ENCODE assay signal across 17 cellular contexts in the genomic region with DNA sequence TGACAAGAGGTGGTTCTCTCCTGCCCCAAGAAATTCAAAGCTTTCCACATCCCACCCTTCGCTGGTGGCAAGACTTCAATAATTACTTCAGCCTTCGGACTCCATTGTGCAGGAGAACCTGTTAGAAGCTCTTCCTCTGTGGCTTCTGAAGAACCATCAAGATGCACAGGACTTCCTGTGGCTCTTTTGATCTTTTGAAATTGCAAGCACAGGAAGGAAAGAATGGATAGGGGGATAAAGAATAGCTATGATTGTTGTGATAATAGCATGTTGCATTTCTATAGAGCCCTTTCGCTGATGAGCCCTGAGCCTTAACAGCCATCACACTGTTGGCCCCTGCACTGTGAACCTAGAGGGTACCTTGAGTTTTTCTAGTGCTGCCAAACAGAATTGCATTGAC. TPM values are rescaled to one million over a fixed set of nuclear protein-coding genes. Genes with fewer than 3 reads are reported as not detected.
A peak's percentile ranks its signal among the peaks of the same experiment; 100 is the strongest.
DNase-seq lines count a peak whose midpoint lies in the region; ATAC-seq and TF ChIP-seq lines count a peak whose summit lies in the region.
"Had no signal": no experiment of that assay in that cellular context is flagged by ENCODE, and none has a peak within 500 bp of the region (broad histone marks: within the 10 kb centered on the region; RNA-seq: fewer than 3 reads in every experiment).

No MANE protein-coding gene starts in this region.

- POLR2A ChIA-PET in naive thymus-derived CD8-positive, alpha-beta T cell (lab: Charles Lee): interaction anchor here (0.7 to 1.0 kb wide), 2 partner anchors 18 to 339 kb away, joined by 3 read pairs; no protein-coding TSS in a partner anchor

- H3K27ac Mint-ChIP-seq in activated naive CD4-positive, alpha-beta T cell treated with anti-CD3 and anti-CD28 coated beads, Interleukin-2, amount 10 ng/mL, durations not matched to agents 7 days and 5 days: peak overlapping the region; percentile 17
- no peak overlapping the region for H3K27ac Mint-ChIP-seq in activated naive CD4-positive, alpha-beta T cell treated with anti-CD3 and anti-CD28 coated beads for 36 hours
- H3K27ac Mint-ChIP-seq in activated T-helper 1 cell treated with anti-CD3 and anti-CD28 coated beads, Interleukin-12 subunit alpha, Interleukin-12 subunit beta, Interleukin-2, Interleukin-4 antibody, amounts not matched to agents 30 ng/mL and 10 ng/mL and 1 ng/mL, durations not matched to agents 14 hours and 24 hours and 36 hours: no peak overlapping the region
- H3K27ac Mint-ChIP-seq in naive thymus-derived CD8-positive, alpha-beta T cell: peak overlapping the region in 1 of 10 donors; percentile 38
- no peak overlapping the region for H3K27ac Mint-ChIP-seq in endothelial cell (ENCODE audit: unreplicated experiment)
- H3K27ac Mint-ChIP-seq: naive B cell had no signal

- TF ChIP-seq CTCF in endothelial cell (IDR thresholded peaks at IDR 0.05; ENCODE audit: unreplicated experiment): no peak

- H3K27me3 Mint-ChIP-seq in activated naive CD4-positive, alpha-beta T cell treated with anti-CD3 and anti-CD28 coated beads, Interleukin-2, amount 10 ng/mL, durations not matched to agents 7 days and 5 days: peaks cover 76% of the 10 kb centered on the region
- peaks cover 48% of the 10 kb centered on the region for H3K27me3 Mint-ChIP-seq in activated naive CD4-positive, alpha-beta T cell treated with anti-CD3 and anti-CD28 coated beads for 36 hours (ENCODE audit: low read depth)
- H3K27me3 Mint-ChIP-seq in activated T-helper 1 cell treated with anti-CD3 and anti-CD28 coated beads, Interleukin-12 subunit alpha, Interleukin-12 subunit beta, Interleukin-2, Interleukin-4 antibody, amounts not matched to agents 30 ng/mL and 10 ng/mL and 1 ng/mL, durations not matched to agents 14 hours and 24 hours and 36 hours (ENCODE audit: insufficient read depth): peaks cover 53% of the 10 kb centered on the region
- H3K27me3 Mint-ChIP-seq in naive thymus-derived CD8-positive, alpha-beta T cell: peaks cover 44 to 86% (median 66%) of the 10 kb centered on the region in 5 donors
- H3K27me3 Mint-ChIP-seq in endothelial cell (ENCODE audit: unreplicated experiment): peaks cover 14% of the 10 kb centered on the region

- intact Hi-C loops in activated naive CD4-positive, alpha-beta T cell treated with anti-CD3 and anti-CD28 coated beads for 36 hours (cut with micrococcal nuclease): loop anchor here (10.0 kb wide), 1 partner anchor 350 kb away; no protein-coding TSS in a partner anchor
- intact Hi-C loops in activated T-helper 1 cell treated with anti-CD3 and anti-CD28 coated beads, Interleukin-12 subunit alpha, Interleukin-12 subunit beta, Interleukin-2, Interleukin-4 antibody, amounts not matched to agents 30 ng/mL and 10 ng/mL and 1 ng/mL, durations not matched to agents 14 hours and 24 hours and 36 hours (cut with micrococcal nuclease): no loop called here

- H3K4me3 ChIP-seq in Jurkat, Clone E6-1 (ENCODE audit: low read length): peak overlapping the region; percentile 11
- H3K4me3 ChIP-seq: hepatocyte had no signal

- peak overlapping the region; percentile 55 for H3K4me3 Mint-ChIP-seq in activated naive CD4-positive, alpha-beta T cell treated with anti-CD3 and anti-CD28 coated beads, Interleukin-2, amount 10 ng/mL, durations not matched to agents 7 days and 5 days
- H3K4me3 Mint-ChIP-seq in activated naive CD4-positive, alpha-beta T cell treated with anti-CD3 and anti-CD28 coated beads for 36 hours: no peak overlapping the region
- peak overlapping the region; percentile 53 for H3K4me3 Mint-ChIP-seq in activated T-helper 1 cell treated with anti-CD3 and anti-CD28 coated beads, Interleukin-12 subunit alpha, Interleukin-12 subunit beta, Interleukin-2, Interleukin-4 antibody, amounts not matched to agents 30 ng/mL and 10 ng/mL and 1 ng/mL, durations not matched to agents 14 hours and 24 hours and 36 hours
- peak overlapping the region in 9 of 10 donors; percentile 16 to 88 (median 75) for H3K4me3 Mint-ChIP-seq in naive thymus-derived CD8-positive, alpha-beta T cell
- no peak overlapping the region for H3K4me3 Mint-ChIP-seq in endothelial cell (ENCODE audit: unreplicated experiment)
- H3K4me3 Mint-ChIP-seq: naive B cell had no signal

- H3K4me1 Mint-ChIP-seq in activated naive CD4-positive, alpha-beta T cell treated with anti-CD3 and anti-CD28 coated beads, Interleukin-2, amount 10 ng/mL, durations not matched to agents 7 days and 5 days: peaks cover 43% of the 10 kb centered on the region
- peaks cover 23% of the 10 kb centered on the region for H3K4me1 Mint-ChIP-seq in activated naive CD4-positive, alpha-beta T cell treated with anti-CD3 and anti-CD28 coated beads for 36 hours (ENCODE audit: low read depth)
- H3K4me1 Mint-ChIP-seq in activated T-helper 1 cell treated with anti-CD3 and anti-CD28 coated beads, Interleukin-12 subunit alpha, Interleukin-12 subunit beta, Interleukin-2, Interleukin-4 antibody, amounts not matched to agents 30 ng/mL and 10 ng/mL and 1 ng/mL, durations not matched to agents 14 hours and 24 hours and 36 hours (ENCODE audit: low read depth): peaks cover 29% of the 10 kb centered on the region
- peaks cover 27 to 44% (median 32%) of the 10 kb centered on the region in 4 donors for H3K4me1 Mint-ChIP-seq in naive thymus-derived CD8-positive, alpha-beta T cell
- H3K4me1 Mint-ChIP-seq in endothelial cell (ENCODE audit: unreplicated experiment): peaks cover 67% of the 10 kb centered on the region

- CTCF ChIA-PET in activated naive CD4-positive, alpha-beta T cell treated with anti-CD3 and anti-CD28 coated beads, Interleukin-2, amount 10 ng/mL, durations not matched to agents 7 days and 5 days (lab: Charles Lee): interaction anchor here (0.6 to 1.0 kb wide), 4 partner anchors 10 to 156 kb away, joined by 3 to 4 read pairs (median 3); no protein-coding TSS in a partner anchor
- CTCF ChIA-PET in activated naive CD4-positive, alpha-beta T cell treated with anti-CD3 and anti-CD28 coated beads for 36 hours (lab: Charles Lee): interaction anchor here (0.7 kb wide), 1 partner anchor 11 kb away, joined by 3 read pairs; no protein-coding TSS in a partner anchor

- DNase-seq in activated naive CD4-positive, alpha-beta T cell treated with anti-CD3 and anti-CD28 coated beads, Interleukin-2, amount 10 ng/mL, durations not matched to agents 7 days and 5 days: peak; percentile 27
- no peak for DNase-seq in activated naive CD4-positive, alpha-beta T cell treated with anti-CD3 and anti-CD28 coated beads for 36 hours
- peak; percentile 84 for DNase-seq in Jurkat, Clone E6-1 (ENCODE audit: low read depth, low spot score)
- no peak for DNase-seq in activated T-helper 1 cell treated with anti-CD3 and anti-CD28 coated beads, Interleukin-12 subunit alpha, Interleukin-12 subunit beta, Interleukin-2, Interleukin-4 antibody, amounts not matched to agents 30 ng/mL and 10 ng/mL and 1 ng/mL, durations not matched to agents 14 hours and 24 hours and 36 hours (ENCODE audit: low spot score)
- peak in 4 of 10 donors; percentile 8 to 50 (median 34) for DNase-seq in naive thymus-derived CD8-positive, alpha-beta T cell
- DNase-seq in endothelial cell (ENCODE audit: low spot score) (no peak), OCI-M1 (lab: John Stamatoyannopoulos, UW) (no peak)
- DNase-seq: ACHN; activated CD4-positive, alpha-beta T cell treated with anti-CD3 and anti-CD28 coated beads, Interleukin-2, amount 50 U/mL, for 1 hour; activated effector memory CD4-positive, alpha-beta T cell treated with Interleukin-2 at 50 U/mL for 16 hours; naive B cell; NCI-H2029; NCI-H526 treated with DMSO at 0.1 percent for 48 hours; retina; RPMI8226 had no signal

- peaks cover 10% of the 10 kb centered on the region for H3K9me3 Mint-ChIP-seq in activated naive CD4-positive, alpha-beta T cell treated with anti-CD3 and anti-CD28 coated beads, Interleukin-2, amount 10 ng/mL, durations not matched to agents 7 days and 5 days
- H3K9me3 Mint-ChIP-seq in activated naive CD4-positive, alpha-beta T cell treated with anti-CD3 and anti-CD28 coated beads for 36 hours: no peaks in the 10 kb centered on the region
- peaks cover 9% of the 10 kb centered on the region for H3K9me3 Mint-ChIP-seq in activated T-helper 1 cell treated with anti-CD3 and anti-CD28 coated beads, Interleukin-12 subunit alpha, Interleukin-12 subunit beta, Interleukin-2, Interleukin-4 antibody, amounts not matched to agents 30 ng/mL and 10 ng/mL and 1 ng/mL, durations not matched to agents 14 hours and 24 hours and 36 hours
- peaks cover 0 to 3% (median 0%) of the 10 kb centered on the region in 9 donors for H3K9me3 Mint-ChIP-seq in naive thymus-derived CD8-positive, alpha-beta T cell
- no peaks in the 10 kb centered on the region for H3K9me3 Mint-ChIP-seq in endothelial cell (ENCODE audit: unreplicated experiment)

- peak; percentile 73 to 83 for ATAC-seq in naive thymus-derived CD8-positive, alpha-beta T cell
- ATAC-seq in HG03565 (IDR thresholded peaks at IDR 0.05; ENCODE audit: unreplicated experiment): no peak

- H3K36me3 Mint-ChIP-seq in activated naive CD4-positive, alpha-beta T cell treated with anti-CD3 and anti-CD28 coated beads, Interleukin-2, amount 10 ng/mL, durations not matched to agents 7 days and 5 days: peaks cover 9% of the 10 kb centered on the region
- no peaks in the 10 kb centered on the region for H3K36me3 Mint-ChIP-seq in activated naive CD4-positive, alpha-beta T cell treated with anti-CD3 and anti-CD28 coated beads for 36 hours (ENCODE audit: low read depth)
- peaks cover 4% of the 10 kb centered on the region for H3K36me3 Mint-ChIP-seq in activated T-helper 1 cell treated with anti-CD3 and anti-CD28 coated beads, Interleukin-12 subunit alpha, Interleukin-12 subunit beta, Interleukin-2, Interleukin-4 antibody, amounts not matched to agents 30 ng/mL and 10 ng/mL and 1 ng/mL, durations not matched to agents 14 hours and 24 hours and 36 hours (ENCODE audit: low read depth)
- H3K36me3 Mint-ChIP-seq in naive thymus-derived CD8-positive, alpha-beta T cell: peaks cover 0 to 5% (median 0%) of the 10 kb centered on the region in 3 donors
- peaks cover 17% of the 10 kb centered on the region for H3K36me3 Mint-ChIP-seq in endothelial cell (ENCODE audit: low read depth, unreplicated experiment)

RNA-seq across cellular contexts. Expression of a gene that starts 7.4 kb away (rescaled TPM):
- 1 to 10 TPM; 2.1 to 2.9 TPM for total RNA-seq in activated naive CD4-positive, alpha-beta T cell treated with anti-CD3 and anti-CD28 coated beads for 36 hours
- 2.5 TPM for polyA plus RNA-seq in Jurkat, Clone E6-1 (2012; ENCODE audit: insufficient read depth, insufficient read length)
- total RNA-seq in activated T-helper 1 cell treated with anti-CD3 and anti-CD28 coated beads, Interleukin-12 subunit alpha, Interleukin-12 subunit beta, Interleukin-2, Interleukin-4 antibody, amounts not matched to agents 30 ng/mL and 10 ng/mL and 1 ng/mL, durations not matched to agents 14 hours and 24 hours and 36 hours: 13.7 and 22.9 TPM in 2 replicates
- total RNA-seq in naive thymus-derived CD8-positive, alpha-beta T cell: 1 to 10 TPM; 1.1 to 1.2 TPM
- polyA plus RNA-seq in naive thymus-derived CD8-positive, alpha-beta T cell: 1 to 10 TPM in 1 of 3 donors, under 1 TPM in 2; 0.16 to 1.7 (median 0.23) TPM
- total RNA-seq in endothelial cell (ENCODE audit: unreplicated experiment): 280 TPM

Comparison
In these comparisons a context has a peak if more than half of its experiments do, and no peak if none do; other contexts are left out.
1. DNase-seq: peak in activated naive CD4-positive, alpha-beta T cell treated with anti-CD3 and anti-CD28 coated beads, Interleukin-2, amount 10 ng/mL, durations not matched to agents 7 days and 5 days (single experiment) and Jurkat, Clone E6-1 (single experiment); none in activated naive CD4-positive, alpha-beta T cell treated with anti-CD3 and anti-CD28 coated beads for 36 hours (single experiment), activated T-helper 1 cell treated with anti-CD3 and anti-CD28 coated beads, Interleukin-12 subunit alpha, Interleukin-12 subunit beta, Interleukin-2, Interleukin-4 antibody, amounts not matched to agents 30 ng/mL and 10 ng/mL and 1 ng/mL, durations not matched to agents 14 hours and 24 hours and 36 hours (single experiment), endothelial cell (single experiment) and OCI-M1 (single experiment).
2. H3K4me3 Mint-ChIP-seq: peak in activated naive CD4-positive, alpha-beta T cell treated with anti-CD3 and anti-CD28 coated beads, Interleukin-2, amount 10 ng/mL, durations not matched to agents 7 days and 5 days (single experiment), activated T-helper 1 cell treated with anti-CD3 and anti-CD28 coated beads, Interleukin-12 subunit alpha, Interleukin-12 subunit beta, Interleukin-2, Interleukin-4 antibody, amounts not matched to agents 30 ng/mL and 10 ng/mL and 1 ng/mL, durations not matched to agents 14 hours and 24 hours and 36 hours (single experiment) and naive thymus-derived CD8-positive, alpha-beta T cell (9 of 10); none in activated naive CD4-positive, alpha-beta T cell treated with anti-CD3 and anti-CD28 coated beads for 36 hours (single experiment) and endothelial cell (single experiment).
3. RNA of a gene that starts 7.4 kb away (total RNA-seq): 280 TPM in endothelial cell (single experiment); 13.7 to 22.9 TPM in activated T-helper 1 cell treated with anti-CD3 and anti-CD28 coated beads, Interleukin-12 subunit alpha, Interleukin-12 subunit beta, Interleukin-2, Interleukin-4 antibody, amounts not matched to agents 30 ng/mL and 10 ng/mL and 1 ng/mL, durations not matched to agents 14 hours and 24 hours and 36 hours, 2.1 to 2.9 TPM in activated naive CD4-positive, alpha-beta T cell treated with anti-CD3 and anti-CD28 coated beads for 36 hours and 1.1 to 1.2 TPM in naive thymus-derived CD8-positive, alpha-beta T cell; every median in the first group is over 10 times any median in the second.